In the genomic region with DNA sequence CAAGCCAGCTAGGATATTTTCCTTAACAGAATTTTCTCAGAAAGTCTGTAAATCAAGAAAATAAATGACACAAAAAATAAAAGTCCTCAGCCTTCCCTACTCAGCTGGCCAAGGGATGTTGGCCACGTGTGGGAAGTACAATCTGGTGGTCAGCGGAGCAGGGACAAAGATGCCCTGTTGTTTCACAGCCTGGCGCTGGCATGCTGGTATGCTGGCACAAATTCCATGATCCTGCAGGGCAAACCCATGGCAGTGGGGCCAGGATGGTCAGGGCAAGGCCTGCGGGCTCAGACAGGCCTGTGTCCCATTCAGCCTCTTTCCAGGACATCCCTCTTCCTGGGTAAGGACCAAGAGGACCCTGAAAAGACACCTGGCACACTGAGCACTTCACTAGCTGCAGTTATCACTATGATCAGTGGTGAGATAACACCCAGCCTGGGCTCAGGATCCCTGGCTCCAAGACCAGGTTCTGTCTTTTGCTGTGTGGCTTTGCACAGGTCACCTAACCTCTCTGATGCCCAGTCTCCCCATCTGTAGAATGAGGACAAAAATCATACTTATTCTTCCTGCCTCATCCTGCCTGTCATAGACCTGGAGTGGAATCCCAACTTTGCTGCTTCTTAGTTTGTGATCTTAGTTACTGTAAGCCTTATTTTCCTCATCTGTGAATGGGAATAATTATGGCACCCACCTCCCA, we compare ENCODE assay signal across 29 cellular contexts. TPM values are rescaled to one million over a fixed set of nuclear protein-coding genes. Genes with fewer than 3 reads are reported as not detected.
A peak's percentile ranks its signal among the peaks of the same experiment; 100 is the strongest.
DNase-seq lines count a peak whose midpoint lies in the region; ATAC-seq, FAIRE-seq and TF ChIP-seq lines count a peak whose summit lies in the region.
"Had no signal": no experiment of that assay in that cellular context is flagged by ENCODE, and none has a peak within 500 bp of the region (broad histone marks: within the 10 kb centered on the region; RNA-seq: fewer than 3 reads in every experiment).

No MANE protein-coding gene starts in this region.

- no peaks in the 10 kb centered on the region for H3K36me3 ChIP-seq in RWPE2 (ENCODE audit: low read depth)
- H3K36me3 ChIP-seq in H1 (ENCODE audit: control insufficient read depth in 2 of 4, insufficient read depth in 4 of 4, low read length in 3 of 4), result no peaks in the 10 kb centered on the region
- H3K36me3 ChIP-seq in hepatocyte (replicated peaks; ENCODE audit: insufficient read depth, low read depth), result no peaks in the 10 kb centered on the region
- H3K36me3 ChIP-seq: esophagus squamous epithelium, gastroesophageal sphincter, neutrophil had no signal

- no peaks in the 10 kb centered on the region for H4K20me1 ChIP-seq in H1 (replicated peaks in 1 of 2; ENCODE audit: control insufficient read depth in 1 of 2, insufficient read depth in 2 of 2, low read length in 2 of 2)
- no peaks in the 10 kb centered on the region for H4K20me1 ChIP-seq in hepatocyte (ENCODE audit: insufficient read depth, poor library complexity, severe bottlenecking)

- CTCF ChIA-PET in H1 (lab: Charles Lee; ENCODE audit: partially characterized antibody), result interaction anchor here (0.9 to 1.6 kb wide), 5 partner anchors 10 to 422 kb away, joined by 3 to 4 read pairs (median 4); no protein-coding TSS in a partner anchor

- peaks cover 14 to 15% of the 10 kb centered on the region in 2 donors for H3K27me3 Mint-ChIP-seq in effector memory CD8-positive, alpha-beta T cell

- POLR2A ChIA-PET in H1 (lab: Charles Lee; ENCODE audit: partially characterized antibody), result no interaction called here

- H3K4me1 ChIP-seq in RWPE2 (ENCODE audit: insufficient read depth, poor library complexity, severe bottlenecking) (peaks cover 17% of the 10 kb centered on the region), H1 (replicated peaks in 1 of 4; ENCODE audit: control insufficient read depth in 3 of 4, insufficient read depth in 4 of 4, low read length in 3 of 4) (no peaks in the 10 kb centered on the region; a peak in 1 of 7 replicates), hepatocyte (ENCODE audit: insufficient read depth) (no peaks in the 10 kb centered on the region)

- H3K4me3 ChIP-seq in RWPE2 (ENCODE audit: severe bottlenecking) (no peak overlapping the region), H1 (ENCODE audit: extremely low read depth in 1 of 4, insufficient read depth in 2 of 4, low read depth in 3 of 4, low read length in 4 of 4) (no peak overlapping the region), hepatocyte (no peak overlapping the region)
- H3K4me3 ChIP-seq: esophagus squamous epithelium, gastroesophageal sphincter had no signal

- no peak for TF ChIP-seq EP300 in H1 (IDR thresholded peaks at IDR 0.05; ENCODE audit: borderline replicate concordance in 1 of 2, low read depth in 2 of 2, low read length in 2 of 2)

- no peaks in the 10 kb centered on the region for H3K27me3 ChIP-seq in RWPE2 (ENCODE audit: insufficient read depth, poor library complexity, severe bottlenecking)
- H3K27me3 ChIP-seq in H1 (replicated peaks in 1 of 4; ENCODE audit: control insufficient read depth in 3 of 4, extremely low read depth in 1 of 4, insufficient read depth in 3 of 4, low read length in 3 of 4), result no peaks in the 10 kb centered on the region
- peaks cover 3% of the 10 kb centered on the region for H3K27me3 ChIP-seq in hepatocyte
- H3K27me3 ChIP-seq: esophagus squamous epithelium, gastroesophageal sphincter had no signal

- no peaks in the 10 kb centered on the region for H3K23me2 ChIP-seq in H1 (ENCODE audit: low read depth, low read length)

- no peaks in the 10 kb centered on the region for H3K79me1 ChIP-seq in H1 (ENCODE audit: low read depth, low read length)

- no peaks in the 10 kb centered on the region for H3K4me1 Mint-ChIP-seq in effector memory CD8-positive, alpha-beta T cell (ENCODE audit: low read depth in 2 of 2)
- H3K4me1 Mint-ChIP-seq: endodermal cell had no signal

- H3K14ac ChIP-seq in H1 (ENCODE audit: insufficient read length), result no peak overlapping the region

- H3K56ac ChIP-seq in H1 (replicated peaks; ENCODE audit: insufficient read length, low read depth, low read length), result no peak overlapping the region

- H2BK12ac ChIP-seq in H1 (ENCODE audit: low read depth, low read length), result no peak overlapping the region

- H2AFZ ChIP-seq in H1 (ENCODE audit: low read length) (no peak overlapping the region), hepatocyte (no peak overlapping the region)

- H3K9me2 ChIP-seq in hepatocyte (replicated peaks; ENCODE audit: insufficient read depth), result no peaks in the 10 kb centered on the region

- H3K79me2 ChIP-seq in H1 (ENCODE audit: control insufficient read depth in 1 of 2, insufficient read depth in 2 of 2, low read length in 2 of 2), result no peaks in the 10 kb centered on the region
- no peaks in the 10 kb centered on the region for H3K79me2 ChIP-seq in hepatocyte

- no peak overlapping the region for H4K91ac ChIP-seq in H1 (replicated peaks; ENCODE audit: insufficient read length, low read length)

- H3K9me3 Mint-ChIP-seq in effector memory CD8-positive, alpha-beta T cell, result no peaks in the 10 kb centered on the region
- H3K9me3 Mint-ChIP-seq: activated naive CD8-positive, alpha-beta T cell treated with anti-CD3 and anti-CD28 coated beads, Interleukin-2, amount 10 ng/mL, durations not matched to agents 7 days and 5 days; endodermal cell; T-helper 1 cell treated with Interleukin-12 subunit alpha and Interleukin-12 subunit beta and Interleukin-4 antibody, amounts not matched to agents 30 μg/mL and 1 μg/mL, for 36 hours had no signal

- no peak overlapping the region for H3K18ac ChIP-seq in H1 (ENCODE audit: extremely low read depth, low read length)

- H3K4me3 Mint-ChIP-seq in effector memory CD8-positive, alpha-beta T cell, result no peak overlapping the region
- H3K4me3 Mint-ChIP-seq: activated CD8-positive, alpha-beta T cell treated with anti-CD3 and anti-CD28 coated beads, Interleukin-2, amount 10 ng/mL, durations not matched to agents 7 days and 5 days; activated naive CD8-positive, alpha-beta T cell treated with anti-CD3 and anti-CD28 coated beads, Interleukin-2, amount 10 ng/mL, durations not matched to agents 7 days and 5 days; brain; endodermal cell; T-helper 1 cell treated with Interleukin-12 subunit alpha and Interleukin-12 subunit beta and Interleukin-4 antibody, amounts not matched to agents 30 μg/mL and 1 μg/mL, for 36 hours had no signal

- H3K4ac ChIP-seq in H1 (replicated peaks; ENCODE audit: insufficient read length, low read depth, low read length), result no peak overlapping the region

- H2BK20ac ChIP-seq in H1 (ENCODE audit: low read length), result no peak overlapping the region

- H3K9me3 ChIP-seq in RWPE2 (ENCODE audit: severe bottlenecking) (no peaks in the 10 kb centered on the region), H1 (ENCODE audit: insufficient read depth in 2 of 2, low read depth in 1 of 2, low read length in 1 of 2) (no peaks in the 10 kb centered on the region), hepatocyte (ENCODE audit: low read depth) (no peaks in the 10 kb centered on the region)
- H3K9me3 ChIP-seq: esophagus squamous epithelium, gastroesophageal sphincter, neutrophil had no signal

- H3K27ac ChIP-seq in RWPE2 (ENCODE audit: poor library complexity, severe bottlenecking), result peak overlapping the region; percentile 46
- H3K27ac ChIP-seq in H1 (ENCODE audit: low read depth, low read length), result no peak overlapping the region
- H3K27ac ChIP-seq in temporal lobe (ENCODE audit: low read depth, low read length), result peak overlapping the region; percentile 48
- no peak overlapping the region for H3K27ac ChIP-seq in hepatocyte
- H3K27ac ChIP-seq: esophagus squamous epithelium, gastroesophageal sphincter, KMS-11, neutrophil had no signal

- no peak overlapping the region; the same call in 1 of the 2 replicates for H4K8ac ChIP-seq in H1 (ENCODE audit: extremely low read depth, insufficient read depth, low read length)

- DNase-seq in RWPE2 (ENCODE audit: low spot score) (no peak), H1 (ENCODE audit: low read depth in 1 of 2, low spot score in 2 of 2) (no peak), midbrain (lab: John Stamatoyannopoulos, UW) (peak; percentile 77), hepatocyte (ENCODE audit: low spot score) (no peak), GM03348 (ENCODE audit: low spot score) (no peak)
- DNase-seq in effector memory CD8-positive, alpha-beta T cell, result no peak
- DNase-seq: activated CD4-positive, alpha-beta T cell treated with anti-CD3 and anti-CD28 coated beads for 1 hour; activated CD8-positive, alpha-beta T cell treated with anti-CD3 and anti-CD28 coated beads, Interleukin-2, amount 10 ng/mL, durations not matched to agents 7 days and 5 days; activated effector memory CD4-positive, alpha-beta T cell treated with anti-CD3 and anti-CD28 coated beads, Interleukin-2, amount 50 U/mL, for 16 hours; activated naive CD8-positive, alpha-beta T cell treated with anti-CD3 and anti-CD28 coated beads, Interleukin-2, amount 10 ng/mL, durations not matched to agents 7 days and 5 days; activated T-cell treated with anti-CD3 and anti-CD28 coated beads for 4 hours; endodermal cell; esophagus squamous epithelium; NCI-H146; NCI-H510A; stimulated activated CD4-positive, alpha-beta T cell treated with anti-CD3 and anti-CD28 coated beads, Interleukin-12 subunit alpha, Interleukin-12 subunit beta, amount 100 ng/mL, for 4 hours; stimulated activated CD4-positive, alpha-beta T cell treated with anti-CD3 and anti-CD28 coated beads, Interleukin-4, amount 100 ng/mL, for 24 hours; stimulated activated naive CD4-positive, alpha-beta T cell had no signal

- H3K4me2 ChIP-seq in H1 (ENCODE audit: insufficient read depth in 1 of 2, low read depth in 2 of 2, low read length in 2 of 2) (no peak overlapping the region), hepatocyte (no peak overlapping the region)
- H3K4me2 ChIP-seq: KMS-11 had no signal

- H3K23ac ChIP-seq in H1 (ENCODE audit: insufficient read length), result no peak overlapping the region

- 81% methylated on average over 4 of the region's 4 CpGs; no CpG with 5 or more reads in 1 of the 2 experiments for WGBS in H1 (ENCODE audit: extremely low coverage in 1 of 2, insufficient coverage in 1 of 2, insufficient read length in 1 of 2, insufficient replicate concordance in 2 of 2, low coverage in 1 of 2, low lambda C conversion rate in 2 of 2, missing lambda C conversion rate in 1 of 2), 2 experiments
- WGBS in hepatocyte (ENCODE audit: low lambda C conversion rate, missing lambda C conversion rate), result 91% methylated on average over 4 of the region's 4 CpGs

- TF ChIP-seq RAD21 in H1 (IDR thresholded peaks at IDR 0.05 in 1 of 2, conservative IDR thresholded peaks at IDR 0.05 in 1 of 2; ENCODE audit: low read depth in 2 of 2, low read length in 2 of 2), result no peak

- H2BK120ac ChIP-seq in H1 (replicated peaks; ENCODE audit: low read depth, low read length), result no peak overlapping the region

- no peak overlapping the region for H3K27ac Mint-ChIP-seq in effector memory CD8-positive, alpha-beta T cell
- H3K27ac Mint-ChIP-seq: activated CD8-positive, alpha-beta T cell treated with anti-CD3 and anti-CD28 coated beads, Interleukin-2, amount 10 ng/mL, durations not matched to agents 7 days and 5 days; activated naive CD8-positive, alpha-beta T cell treated with anti-CD3 and anti-CD28 coated beads, Interleukin-2, amount 10 ng/mL, durations not matched to agents 7 days and 5 days; brain; endodermal cell; T-helper 1 cell treated with Interleukin-12 subunit alpha and Interleukin-12 subunit beta and Interleukin-4 antibody, amounts not matched to agents 30 μg/mL and 1 μg/mL, for 36 hours had no signal

- H2AK5ac ChIP-seq in H1 (ENCODE audit: low read depth, low read length), result no peak overlapping the region

- H3K36me3 Mint-ChIP-seq in effector memory CD8-positive, alpha-beta T cell (ENCODE audit: insufficient read depth), result no peaks in the 10 kb centered on the region
- H3K36me3 Mint-ChIP-seq: activated naive CD8-positive, alpha-beta T cell treated with anti-CD3 and anti-CD28 coated beads, Interleukin-2, amount 10 ng/mL, durations not matched to agents 7 days and 5 days; brain had no signal

- H3K9ac ChIP-seq in H1 (replicated peaks in 1 of 4; ENCODE audit: extremely low read depth in 1 of 4, low read depth in 3 of 4, low read length in 3 of 4), result no peak overlapping the region
- H3K9ac ChIP-seq: KMS-11 had no signal

- H4K5ac ChIP-seq in H1 (ENCODE audit: insufficient read length, low read depth, low read length), result no peak overlapping the region

- TF ChIP-seq CTCF in RWPE2 (IDR thresholded peaks at IDR 0.05; ENCODE audit: poor library complexity, severe bottlenecking) (no peak), H1 (IDR thresholded peaks at IDR 0.05; ENCODE audit: control extremely low read depth in 1 of 3, insufficient read depth in 1 of 3, low read depth in 1 of 3, low read length in 3 of 3) (no peak), hepatocyte (IDR thresholded peaks at IDR 0.05; ENCODE audit: poor library complexity) (no peak)

- H2BK15ac ChIP-seq in H1 (ENCODE audit: low read length), result no peak overlapping the region

- TF ChIP-seq POLR2A in H1 (IDR thresholded peaks at IDR 0.05; ENCODE audit: control extremely low read depth in 1 of 2, low read depth in 2 of 2, low read length in 2 of 2), result no peak

- FAIRE-seq in H1 (lab: Jason Lieb, UNC), result no peak
- FAIRE-seq: colon, H54, HTR-8/SVneo had no signal

- no peak for ATAC-seq in RWPE2 (ENCODE audit: low read depth)
- ATAC-seq in GM18870 (IDR thresholded peaks at IDR 0.05; ENCODE audit: unreplicated experiment), result no peak
- no peak for ATAC-seq in effector memory CD8-positive, alpha-beta T cell (replicated peaks)
- ATAC-seq: activated CD8-positive, alpha-beta T cell treated with anti-CD3 and anti-CD28 coated beads, Interleukin-2, amount 10 ng/mL, durations not matched to agents 7 days and 5 days; gastroesophageal sphincter; Panc1 had no signal

- H2BK5ac ChIP-seq in H1 (ENCODE audit: low read depth, low read length), result no peak overlapping the region

RNA-seq across cellular contexts. Expression of a gene that starts 10.8 kb away (rescaled TPM):
- total RNA-seq in H1 (2021; fragmentation: NEBNext Ultra II Directional; extraction: Animal tissue kit (Norgen Biotek cat#: 25700)), result 4.8 and 6.9 TPM in 2 replicates
- polyA plus RNA-seq in H1 (2011; rRNA removed) (3.1 and 3.2 TPM in 2 replicates), hepatocyte (8.7 and 10.7 TPM in 2 replicates)
- 4.0 TPM for polyA plus RNA-seq in H1 (2011; cell fraction: cytosol; rRNA removed)
- polyA plus RNA-seq in H1 (2011; cell fraction: nucleus; rRNA removed), result 6.6 TPM
- 2.8 to 4.9 TPM (median 3.6 TPM) in 4 replicates for polyA plus RNA-seq in H1 (2012, experiment 1 of 2)
- 1.1 TPM for polyA plus RNA-seq in H1 (2012, experiment 2 of 2)
- polyA plus RNA-seq in H1 (2013, experiment 1 of 2), result 3.7 TPM
- polyA plus RNA-seq in H1 (2013, experiment 2 of 2), result 3.2 TPM
- 7.8 and 14.4 TPM in 2 replicates for polyA minus RNA-seq in H1 (2011; rRNA and poly(A)+ RNA removed)
- polyA minus RNA-seq in H1 (2011; cell fraction: cytosol; rRNA and poly(A)+ RNA removed), result 3.2 TPM
- polyA minus RNA-seq in H1 (2011; cell fraction: nucleus; rRNA and poly(A)+ RNA removed), result 10.1 TPM
- total RNA-seq in temporal lobe (38.8 TPM), hepatocyte (7.9 and 9.9 TPM in 2 replicates)
- total RNA-seq: activated CD8-positive, alpha-beta T cell treated with anti-CD3 and anti-CD28 coated beads, Interleukin-2, amount 10 ng/mL, durations not matched to agents 7 days and 5 days had no signal

Comparison
In these comparisons a context has a peak if more than half of its experiments do, and no peak if none do; other contexts are left out.
1. H3K27ac ChIP-seq: peak in RWPE2 (single experiment) and temporal lobe (single experiment); none in H1 (single experiment) and hepatocyte (single experiment).